Comparison of ENCODE assay signal across 18 cellular contexts in the genomic region with DNA sequence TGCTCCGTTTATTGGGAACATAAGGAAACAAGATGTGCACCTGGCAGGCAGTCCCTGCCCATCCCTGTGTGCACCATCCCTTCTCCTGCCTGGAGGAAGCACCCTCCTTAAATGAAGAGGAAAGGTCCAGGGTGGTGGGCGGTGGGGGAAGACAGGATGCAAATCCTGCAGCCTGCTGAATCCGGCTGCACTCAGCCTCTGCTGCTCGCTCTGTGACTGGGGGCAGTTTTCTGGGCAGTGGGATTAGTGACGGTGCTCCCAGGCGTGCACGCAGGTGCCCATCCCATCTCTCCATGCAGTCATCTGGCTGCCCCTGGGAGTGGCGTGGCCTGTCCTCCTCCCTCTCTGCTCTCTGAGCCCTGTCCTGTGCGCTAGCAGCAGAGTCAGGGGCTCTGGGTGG.
DNase-seq lines count a peak whose midpoint lies in the region; ATAC-seq and TF ChIP-seq lines count a peak whose summit lies in the region.
"Had no signal": no experiment of that assay in that cellular context is flagged by ENCODE, and none has a peak within 500 bp of the region (broad histone marks: within the 10 kb centered on the region; RNA-seq: fewer than 3 reads in every experiment).

No MANE protein-coding gene starts in this region.

- H3K27me3 ChIP-seq in neuronal stem cell (ENCODE audit: control insufficient read depth in 3 of 3, insufficient read depth in 3 of 3, low read depth in 1 of 3, low read length in 3 of 3) (peaks cover 0 to 5% (median 0%) of the 10 kb centered on the region in 3 experiments), spleen (replicated peaks in 1 of 7) (peaks cover 0 to 18% (median 0%) of the 10 kb centered on the region in 7 donors), colonic mucosa (no peaks in the 10 kb centered on the region)
- H3K27me3 ChIP-seq: BLaER1 treated with 17β-estradiol and CSF1 and Interleukin-3, amounts not matched to agents 10 nM and 100 nM had no signal

- H3K9me3 ChIP-seq in KOPT-K1 (ENCODE audit: insufficient read depth, low read length, poor library complexity, severe bottlenecking) (no peaks in the 10 kb centered on the region), neuronal stem cell (replicated peaks in 1 of 2; ENCODE audit: control insufficient read depth in 2 of 2, insufficient read depth in 1 of 2, low read depth in 1 of 2, low read length in 2 of 2) (no peaks in the 10 kb centered on the region), spleen (no peaks in the 10 kb centered on the region), colonic mucosa (no peaks in the 10 kb centered on the region)
- H3K9me3 ChIP-seq: A549; BLaER1 treated with 17β-estradiol and CSF1 and Interleukin-3, amounts not matched to agents 10 nM and 100 nM; Caco-2 had no signal

- no peak overlapping the region for H3K4me3 Mint-ChIP-seq in brain
- H3K4me3 Mint-ChIP-seq: B cell; CD4-positive, alpha-beta T cell; CD8-positive, alpha-beta T cell had no signal

- no peak overlapping the region for H3K14ac ChIP-seq in neuronal stem cell (ENCODE audit: low read length)

- TF ChIP-seq CTCF in brain (conservative IDR thresholded peaks at IDR 0.05) (no peak), spleen (IDR thresholded peaks at IDR 0.05 in 8 of 11, conservative IDR thresholded peaks at IDR 0.05 in 3 of 11) (no peak), colonic mucosa (IDR thresholded peaks at IDR 0.05) (no peak)

- no peak overlapping the region for H2BK5ac ChIP-seq in neuronal stem cell (ENCODE audit: low read length)

- H3K9ac ChIP-seq in neuronal stem cell (ENCODE audit: low read depth, low read length, poor library complexity) (peak overlapping the region; percentile 2), colonic mucosa (ENCODE audit: low read depth in 2 of 2, low read length in 2 of 2) (no peak overlapping the region)
- H3K9ac ChIP-seq: BLaER1 treated with 17β-estradiol and CSF1 and Interleukin-3, amounts not matched to agents 10 nM and 100 nM had no signal

- no peak overlapping the region for H2BK15ac ChIP-seq in neuronal stem cell (ENCODE audit: low read length)

- H3K4me3 ChIP-seq in neuronal stem cell (ENCODE audit: low read length in 2 of 2) (no peak overlapping the region), spleen (no peak overlapping the region), colonic mucosa (no peak overlapping the region)
- H3K4me3 ChIP-seq: A549; BLaER1 treated with 17β-estradiol and CSF1 and Interleukin-3, amounts not matched to agents 10 nM and 100 nM had no signal

- no peaks in the 10 kb centered on the region for H3K9me3 Mint-ChIP-seq in brain
- H3K9me3 Mint-ChIP-seq: CD4-positive, alpha-beta T cell; CD8-positive, alpha-beta T cell had no signal

- H4K91ac ChIP-seq in neuronal stem cell (ENCODE audit: low read depth, low read length, poor library complexity): no peak overlapping the region

- no peak overlapping the region for H3K4me2 ChIP-seq in neuronal stem cell (ENCODE audit: insufficient read depth, low read length, poor library complexity, severe bottlenecking)
- H3K4me2 ChIP-seq: A549; BLaER1 treated with 17β-estradiol and CSF1 and Interleukin-3, amounts not matched to agents 10 nM and 100 nM had no signal

- H3K27ac ChIP-seq in KOPT-K1 (ENCODE audit: low read depth, low read length, poor library complexity, severe bottlenecking): peak overlapping the region; percentile 96
- no peak overlapping the region for H3K27ac ChIP-seq in neuronal stem cell (replicated peaks; ENCODE audit: low read length)
- no peak overlapping the region for H3K27ac ChIP-seq in spleen
- no peak overlapping the region for H3K27ac ChIP-seq in colonic mucosa
- H3K27ac ChIP-seq: 22Rv1; A549; BLaER1 treated with 17β-estradiol and CSF1 and Interleukin-3, amounts not matched to agents 10 nM and 100 nM; C4-2B had no signal

- no peak overlapping the region for H3K23ac ChIP-seq in neuronal stem cell (ENCODE audit: low read depth, low read length, poor library complexity)

- H3K4me1 Mint-ChIP-seq in brain: peaks cover 91% of the 10 kb centered on the region

- H2AK5ac ChIP-seq in neuronal stem cell (ENCODE audit: low read depth, low read length): no peak overlapping the region

- DNase-seq in neuronal stem cell (ENCODE audit: low spot score) (no peak), spleen (peak; percentile 70), colonic mucosa (no peak)
- DNase-seq: AML-193; Caco-2; Calu3; CD4-positive, alpha-beta T cell; CD8-positive, alpha-beta T cell; GF-D8 had no signal

- no peak for TF ChIP-seq POLR2A in spleen (IDR thresholded peaks at IDR 0.05)

- no peaks in the 10 kb centered on the region for H3K27me3 Mint-ChIP-seq in brain
- H3K27me3 Mint-ChIP-seq: B cell; CD4-positive, alpha-beta T cell had no signal

- no peak overlapping the region for H4K8ac ChIP-seq in neuronal stem cell (ENCODE audit: low read depth, low read length)

- peaks cover 10 to 23% of the 10 kb centered on the region in 2 donors for H3K4me1 ChIP-seq in neuronal stem cell (ENCODE audit: control insufficient read depth in 2 of 2, insufficient read depth in 1 of 2, low read depth in 1 of 2, low read length in 2 of 2)
- peaks cover 0 to 26% (median 7%) of the 10 kb centered on the region in 6 donors for H3K4me1 ChIP-seq in spleen
- no peaks in the 10 kb centered on the region for H3K4me1 ChIP-seq in colonic mucosa
- H3K4me1 ChIP-seq: A549, Caco-2 had no signal

- peak overlapping the region; percentile 60 for H3K18ac ChIP-seq in neuronal stem cell (ENCODE audit: low read length)

- no peak overlapping the region for H2BK120ac ChIP-seq in neuronal stem cell (ENCODE audit: low read depth, low read length)

- no peak overlapping the region for H2AFZ ChIP-seq in neuronal stem cell (ENCODE audit: low read length)

- no CpG with 5 or more reads among the region's 9 CpGs for WGBS in neuronal stem cell (ENCODE audit: extremely low coverage in 2 of 2, insufficient read length in 2 of 2, insufficient replicate concordance in 1 of 2), 2 donors
- WGBS in spleen, 5 donors: 78 to 85% (median 82%) methylated on average over 8 to 9 of the region's 9 CpGs

- ATAC-seq in GM21786 (IDR thresholded peaks at IDR 0.05; ENCODE audit: unreplicated experiment) (no peak), HG03175 (IDR thresholded peaks at IDR 0.05; ENCODE audit: unreplicated experiment) (no peak)
- ATAC-seq: A549; CD8-positive, alpha-beta T cell had no signal

- no peaks in the 10 kb centered on the region for H3K36me3 Mint-ChIP-seq in brain
- H3K36me3 Mint-ChIP-seq: CD8-positive, alpha-beta T cell had no signal

- no peaks in the 10 kb centered on the region for H3K79me1 ChIP-seq in neuronal stem cell (ENCODE audit: low read depth, low read length)

- H3K27ac Mint-ChIP-seq in brain: peak overlapping the region in 3 of 5 experiments; percentile 72 to 77 (median 74)
- H3K27ac Mint-ChIP-seq: B cell; CD4-positive, alpha-beta T cell; CD8-positive, alpha-beta T cell had no signal

- H3K36me3 ChIP-seq in KOPT-K1 (ENCODE audit: insufficient read depth, low read length) (no peaks in the 10 kb centered on the region), neuronal stem cell (replicated peaks in 1 of 2; ENCODE audit: control insufficient read depth in 2 of 2, insufficient read depth in 2 of 2, low read length in 2 of 2) (no peaks in the 10 kb centered on the region), spleen (no peaks in the 10 kb centered on the region), colonic mucosa (no peaks in the 10 kb centered on the region)
- H3K36me3 ChIP-seq: BLaER1 treated with 17β-estradiol and CSF1 and Interleukin-3, amounts not matched to agents 10 nM and 100 nM had no signal

- intact Hi-C loops in spleen (cut with DNase I; ENCODE audit: low total_unique reads) (no loop called here), colonic mucosa (cut with DNase I) (no loop called here)

- H2BK12ac ChIP-seq in neuronal stem cell (ENCODE audit: low read length): no peak overlapping the region

- no peak overlapping the region for H3K4ac ChIP-seq in neuronal stem cell (ENCODE audit: low read length)
